In genomic region chr4:108173599-108174057, GRCh38 we compare ENCODE assay signal across 8 cellular contexts. TPM values are rescaled to one million over a fixed set of nuclear protein-coding genes. Genes with fewer than 3 reads are reported as not detected.
DNase-seq lines count a peak whose midpoint lies in the region; ATAC-seq and TF ChIP-seq lines count a peak whose summit lies in the region.

No MANE protein-coding gene starts in this region.

- H3K27me3 ChIP-seq in heart right ventricle, result peaks cover 18 to 84% (median 71%) of the 10 kb centered on the region in 7 donors
- H3K27me3 ChIP-seq in mucosa of rectum (ENCODE audit: control insufficient read depth in 2 of 2, insufficient read depth in 2 of 2, low read length in 2 of 2), result peaks cover 37 to 44% of the 10 kb centered on the region in 2 donors
- H3K27me3 ChIP-seq in vagina, result peaks cover 6% of the 10 kb centered on the region

- no peak for DNase-seq in heart right ventricle
- no peak for DNase-seq in Right ventricle myocardium inferior (ENCODE audit: missing footprints)
- no peak for DNase-seq in astrocyte of the cerebellum (ENCODE audit: low read depth)
- DNase-seq in vagina (ENCODE audit: extremely low spot score in 2 of 2), result no peak
- DNase-seq in NCI-H1436 (lab: John Stamatoyannopoulos, UW), result no peak
- DNase-seq in stimulated activated naive CD4-positive, alpha-beta T cell treated with Interleukin-2 at 50 U/mL for 16 hours (lab: John Stamatoyannopoulos, UW), result no peak

- H3K4me3 ChIP-seq in heart right ventricle, result peak overlapping the region in 9 of 10 donors; percentile 45 to 64 (median 58)
- H3K4me3 ChIP-seq in astrocyte of the cerebellum (ENCODE audit: low read depth, low read length), result peak overlapping the region; percentile 49
- peak overlapping the region; percentile 53 to 67 for H3K4me3 ChIP-seq in mucosa of rectum (ENCODE audit: low read length in 2 of 2)
- H3K4me3 ChIP-seq in vagina, result peak overlapping the region; percentile 54 to 59

- intact Hi-C loops in heart right ventricle (cut with DNase I) (loop anchor here in 1 of 10 donors (10.0 kb wide), 1 partner anchor 401 kb away; no protein-coding TSS in a partner anchor), Right ventricle myocardium inferior (cut with DNase I) (no loop called here), vagina (cut with DNase I) (no loop called here)

- in situ Hi-C loops in astrocyte of the cerebellum (cut with HindIII; ENCODE audit: low sequenced_read_pairs), result no loop called here

- H3K36me3 ChIP-seq in heart right ventricle, result no peaks in the 10 kb centered on the region
- no peaks in the 10 kb centered on the region for H3K36me3 ChIP-seq in mucosa of rectum (ENCODE audit: control insufficient read depth in 2 of 2, insufficient read depth in 2 of 2, low read length in 2 of 2)
- no peaks in the 10 kb centered on the region for H3K36me3 ChIP-seq in vagina

- ATAC-seq in heart right ventricle (no peak), Right ventricle myocardium inferior (no peak), HG02642 (IDR thresholded peaks at IDR 0.05; ENCODE audit: poor library complexity, unreplicated experiment) (no peak)

- WGBS in heart right ventricle, 2 donors, result 72 to 73% methylated on average over 11 of the region's 11 CpGs

- H3K9me3 ChIP-seq in heart right ventricle (no peaks in the 10 kb centered on the region), mucosa of rectum (ENCODE audit: control insufficient read depth in 2 of 2, low read length in 2 of 2) (no peaks in the 10 kb centered on the region), vagina (no peaks in the 10 kb centered on the region)

- no peak for TF ChIP-seq POLR2A in vagina (IDR thresholded peaks at IDR 0.05)

- TF ChIP-seq CTCF in heart right ventricle (IDR thresholded peaks at IDR 0.05) (no peak), astrocyte of the cerebellum (IDR thresholded peaks at IDR 0.05; ENCODE audit: low read depth, low read length, missing control alignments) (no peak), vagina (IDR thresholded peaks at IDR 0.05) (no peak)

- H3K27ac ChIP-seq in heart right ventricle, result peak overlapping the region in 1 of 10 donors; percentile 51
- no peak overlapping the region for H3K27ac ChIP-seq in mucosa of rectum (ENCODE audit: low read depth in 2 of 2, low read length in 2 of 2)
- H3K27ac ChIP-seq in vagina, result no peak overlapping the region

- H3K4me1 ChIP-seq in heart right ventricle, result peaks cover 3 to 39% (median 23%) of the 10 kb centered on the region in 9 donors
- peaks cover 6 to 11% of the 10 kb centered on the region in 2 donors for H3K4me1 ChIP-seq in mucosa of rectum (ENCODE audit: control insufficient read depth in 2 of 2, insufficient read depth in 2 of 2, low read length in 2 of 2)
- peaks cover 20% of the 10 kb centered on the region for H3K4me1 ChIP-seq in vagina

- peak overlapping the region in 1 of 2 donors; percentile 26 for H3K9ac ChIP-seq in mucosa of rectum (ENCODE audit: low read depth in 1 of 2, low read length in 2 of 2)

RNA-seq across cellular contexts. Expression of gene LEF1, which starts 4.9 kb away (rescaled TPM):
- total RNA-seq in heart right ventricle (1 to 10 TPM in 4 of 10 donors, under 1 TPM in 5, not detected in 1; 0.35 to 4.6 (median 0.90) TPM), Right ventricle myocardium inferior (0.32 TPM), vagina (12.5 TPM)
- under 1 TPM; 0.22 to 0.68 TPM for polyA plus RNA-seq in heart right ventricle
